ENCODE assay signal across 8 cellular contexts in genomic region chr13:44237276-44237767, GRCh38.
DNase-seq lines count a peak whose midpoint lies in the region; ATAC-seq and TF ChIP-seq lines count a peak whose summit lies in the region.

No MANE protein-coding gene starts in this region.

- DNase-seq in EH (ENCODE audit: low read depth) = peak; percentile 94
- peak; percentile 43 for DNase-seq in PC-3
- DNase-seq in HT-29 (ENCODE audit: low spot score) = no peak

- H3K9me2 ChIP-seq in PC-3 (replicated peaks; ENCODE audit: low read length) = no peaks in the 10 kb centered on the region

- H3K27ac ChIP-seq in PC-3 (ENCODE audit: low read length) (peak overlapping the region; percentile 78), duodenal mucosa (ENCODE audit: low read depth, low read length) (peak overlapping the region; percentile 76), mucosa of rectum (ENCODE audit: low read depth in 2 of 2, low read length in 2 of 2) (peak overlapping the region; percentile 67 to 73)

- H3K36me3 ChIP-seq in PC-3 (ENCODE audit: low read depth, low read length) = no peaks in the 10 kb centered on the region
- H3K36me3 ChIP-seq in duodenal mucosa (ENCODE audit: control insufficient read depth in 1 of 2, insufficient read depth in 2 of 2, low read length in 2 of 2) = no peaks in the 10 kb centered on the region
- H3K36me3 ChIP-seq in mucosa of rectum (ENCODE audit: control insufficient read depth in 2 of 2, insufficient read depth in 2 of 2, low read length in 2 of 2) = no peaks in the 10 kb centered on the region

- CTCF ChIA-PET in PC-3 (lab: Charles Lee) = no interaction called here

- no peaks in the 10 kb centered on the region for H3K79me2 ChIP-seq in PC-3 (ENCODE audit: low read length)

- no peaks in the 10 kb centered on the region for H3K9me3 ChIP-seq in PC-3 (ENCODE audit: low read length)
- no peaks in the 10 kb centered on the region for H3K9me3 ChIP-seq in duodenal mucosa (ENCODE audit: control insufficient read depth in 1 of 2, low read length in 2 of 2)
- no peaks in the 10 kb centered on the region for H3K9me3 ChIP-seq in mucosa of rectum (ENCODE audit: control insufficient read depth in 2 of 2, low read length in 2 of 2)

- no peaks in the 10 kb centered on the region for H3F3A ChIP-seq in PC-3 (ENCODE audit: low read length, unreplicated experiment)

- H3K9ac ChIP-seq in PC-3 (ENCODE audit: low read length) (peak overlapping the region; percentile 66), duodenal mucosa (ENCODE audit: low read depth in 1 of 2, low read length in 2 of 2) (peak overlapping the region in 1 of 2 donors; percentile 6), mucosa of rectum (ENCODE audit: low read depth in 1 of 2, low read length in 2 of 2) (no peak overlapping the region)

- ATAC-seq in GM21576 (IDR thresholded peaks at IDR 0.05; ENCODE audit: unreplicated experiment) = peak; percentile 71
- peak; percentile 67 for ATAC-seq in PC-3
- ATAC-seq in GM18517 (IDR thresholded peaks at IDR 0.05; ENCODE audit: unreplicated experiment) = no peak
- no peak for ATAC-seq in HG03571 (IDR thresholded peaks at IDR 0.05; ENCODE audit: unreplicated experiment)

- POLR2A ChIA-PET in PC-3 (lab: Charles Lee; ENCODE audit: unreplicated experiment) = no interaction called here

- BruUV-seq in PC-3 (replicated peaks; lab: Mats Ljungman, UMichigan) = no TSS peak

- no peak overlapping the region for H2AFZ ChIP-seq in PC-3 (ENCODE audit: low read length)

- H4K20me1 ChIP-seq in PC-3 (ENCODE audit: low read length) = no peaks in the 10 kb centered on the region

- TF ChIP-seq CTCF in PC-3 (conservative IDR thresholded peaks at IDR 0.05; ENCODE audit: low read depth, low read length) = no peak

- no peaks in the 10 kb centered on the region for H3K27me3 ChIP-seq in PC-3 (ENCODE audit: low read length)
- no peaks in the 10 kb centered on the region for H3K27me3 ChIP-seq in duodenal mucosa (ENCODE audit: control insufficient read depth in 1 of 2, insufficient read depth in 2 of 2, low read length in 2 of 2)
- no peaks in the 10 kb centered on the region for H3K27me3 ChIP-seq in mucosa of rectum (ENCODE audit: control insufficient read depth in 2 of 2, insufficient read depth in 2 of 2, low read length in 2 of 2)

- no peak overlapping the region for H3K4me2 ChIP-seq in PC-3 (ENCODE audit: low read length)

- no peak overlapping the region for H3K4me3 ChIP-seq in PC-3 (ENCODE audit: low read length)
- no peak overlapping the region for H3K4me3 ChIP-seq in duodenal mucosa (ENCODE audit: low read depth in 1 of 2, low read length in 2 of 2)
- no peak overlapping the region for H3K4me3 ChIP-seq in mucosa of rectum (ENCODE audit: low read length in 2 of 2)

- intact Hi-C loops in PC-3 (cut with micrococcal nuclease) = no loop called here

- H3K4me1 ChIP-seq in PC-3 (ENCODE audit: insufficient read depth, low read length) = peaks cover 27% of the 10 kb centered on the region
- peaks cover 5 to 9% of the 10 kb centered on the region in 2 donors for H3K4me1 ChIP-seq in duodenal mucosa (ENCODE audit: control insufficient read depth in 1 of 2, insufficient read depth in 2 of 2, low read length in 2 of 2)
- H3K4me1 ChIP-seq in mucosa of rectum (ENCODE audit: control insufficient read depth in 2 of 2, insufficient read depth in 2 of 2, low read length in 2 of 2) = peaks cover 2 to 8% of the 10 kb centered on the region in 2 donors

Comparison
In these comparisons a context has a peak if more than half of its experiments do, and no peak if none do; other contexts are left out.
1. ATAC-seq: peak in GM21576 (single experiment) and PC-3 (single experiment); none in GM18517 (single experiment) and HG03571 (single experiment).
2. Peak in every context shown above with its lines, with median percentiles within 50 percentile points of each other: H3K27ac ChIP-seq.